Comparison of ENCODE assay signal across 13 cellular contexts in genomic region chr2:73020657-73021370, GRCh38. TPM values are rescaled to one million over a fixed set of nuclear protein-coding genes. Genes with fewer than 3 reads are reported as not detected.
DNase-seq lines count a peak whose midpoint lies in the region; ATAC-seq and TF ChIP-seq lines count a peak whose summit lies in the region.
"Had no signal": no experiment of that assay in that cellular context is flagged by ENCODE, and none has a peak within 500 bp of the region (broad histone marks: within the 10 kb centered on the region; RNA-seq: fewer than 3 reads in every experiment).

No MANE protein-coding gene starts in this region.

- DNase-seq in ELF-1 (ENCODE audit: low read depth, low spot score), result peak; percentile 38
- peak; percentile 46 for DNase-seq in SK-N-SH
- DNase-seq in fibroblast of the aortic adventitia (ENCODE audit: low read depth), result peak; percentile 80
- peak; percentile 71 for DNase-seq in skeletal muscle cell (ENCODE audit: low read depth)
- no peak for DNase-seq in NCI-H187 (lab: John Stamatoyannopoulos, UW)
- DNase-seq: activated CD4-positive, CD25-positive, alpha-beta regulatory T cell treated with anti-CD3 and anti-CD28 coated beads, Interleukin-2, amount 50 U/mL, for 72 hours; activated naive CD8-positive, alpha-beta T cell treated with anti-CD3 and anti-CD28 coated beads for 36 hours; foreskin keratinocyte; NCI-H2081 treated with DMSO at 0.1 percent for 48 hours; stimulated activated CD4-positive, alpha-beta T cell treated with anti-CD3 and anti-CD28 coated beads, Interleukin-12 subunit alpha, Interleukin-12 subunit beta, amount 100 ng/mL, for 4 hours had no signal

- H3K4me3 ChIP-seq in SK-N-SH (ENCODE audit: low read depth in 2 of 2, low read length in 1 of 2) (no peak overlapping the region), fibroblast of the aortic adventitia (ENCODE audit: low read depth, low read length) (no peak overlapping the region), skeletal muscle cell (ENCODE audit: low read depth, low read length) (no peak overlapping the region)

- H4K20me1 ChIP-seq in SK-N-SH (ENCODE audit: insufficient read depth), result no peaks in the 10 kb centered on the region

- WGBS in SK-N-SH (ENCODE audit: low lambda C conversion rate), result 76% methylated on average over 7 of the region's 12 CpGs

- H3K79me2 ChIP-seq in SK-N-SH (ENCODE audit: insufficient read depth), result no peaks in the 10 kb centered on the region

- TF ChIP-seq RAD21 in SK-N-SH (IDR thresholded peaks at IDR 0.05; ENCODE audit: low read length), result no peak

- ATAC-seq in GM18861 (IDR thresholded peaks at IDR 0.05; ENCODE audit: unreplicated experiment) (no peak), GM18517 (IDR thresholded peaks at IDR 0.05; ENCODE audit: unreplicated experiment) (no peak), HG02884 (IDR thresholded peaks at IDR 0.05; ENCODE audit: unreplicated experiment) (no peak)
- ATAC-seq: foreskin keratinocyte had no signal

- peak overlapping the region in 1 of 2 experiments; percentile 37; a peak in 2 of 4 replicates for H3K27ac ChIP-seq in SK-N-SH (ENCODE audit: low read depth in 2 of 2, low read length in 1 of 2)
- H3K27ac ChIP-seq: foreskin keratinocyte had no signal

- peaks cover 3 to 5% of the 10 kb centered on the region in 2 experiments for H3K36me3 ChIP-seq in SK-N-SH (replicated peaks in 1 of 2; ENCODE audit: control insufficient read depth in 1 of 2, insufficient read depth in 2 of 2, low read length in 1 of 2)

- H3K27me3 ChIP-seq in SK-N-SH (ENCODE audit: insufficient read depth), result no peaks in the 10 kb centered on the region
- H3K27me3 ChIP-seq: foreskin keratinocyte had no signal

- H3K4me2 ChIP-seq in SK-N-SH, result peak overlapping the region; percentile 24

- CTCF ChIA-PET in SK-N-SH (lab: Yijun Ruan, JAX), result interaction anchor here (0.8 to 1.0 kb wide), 2 partner anchors 11 to 27 kb away, joined by 3 read pairs; no protein-coding TSS in a partner anchor

- H3K9me2 ChIP-seq in SK-N-SH, result no peaks in the 10 kb centered on the region

- H3F3A ChIP-seq in SK-N-SH (replicated peaks; ENCODE audit: insufficient read depth), result peaks cover 3% of the 10 kb centered on the region

- H3K9ac ChIP-seq in SK-N-SH, result no peak overlapping the region

- POLR2A ChIA-PET in SK-N-SH (lab: Yijun Ruan, JAX), result no interaction called here

- H3K9me3 ChIP-seq in SK-N-SH, result no peaks in the 10 kb centered on the region

- no peak for TF ChIP-seq EP300 in SK-N-SH (IDR thresholded peaks at IDR 0.05; ENCODE audit: borderline replicate concordance in 1 of 2, low read depth in 1 of 2, low read length in 1 of 2)

- H2AFZ ChIP-seq in SK-N-SH (ENCODE audit: low read depth), result no peak overlapping the region

- H3K4me1 ChIP-seq in SK-N-SH (ENCODE audit: control insufficient read depth in 1 of 2, insufficient read depth in 2 of 2, low read depth in 1 of 2, low read length in 1 of 2), result peaks cover 0 to 12% of the 10 kb centered on the region in 2 experiments; a peak in 2 of 4 replicates
- H3K4me1 ChIP-seq: foreskin keratinocyte had no signal

- TF ChIP-seq CTCF in SK-N-SH (IDR thresholded peaks at IDR 0.05) (no peak), fibroblast of the aortic adventitia (IDR thresholded peaks at IDR 0.05; ENCODE audit: insufficient read depth, low read length) (no peak)

TF ChIP-seq in SK-N-SH, 30 proteins besides CTCF, POLR2A, EP300 and RAD21:
- TF ChIP-seq SMC3 (IDR thresholded peaks at IDR 0.05; ENCODE audit: low read depth, low read length), result no peak
- peak; percentile 40; the same call in 1 of the 2 replicates for TF ChIP-seq GATA2 (CRISPR knock-in tag; IDR thresholded peaks at IDR 0.05)

RNA-seq across cellular contexts. Expression of gene SFXN5, which starts 50.7 kb away (rescaled TPM):
- polyA plus RNA-seq in SK-N-SH (2012; rRNA removed), result 9.9 and 11.0 TPM in 2 replicates
- 4.5 and 6.4 TPM in 2 replicates for polyA plus RNA-seq in SK-N-SH (2012; cell fraction: cytosol; rRNA removed)
- polyA plus RNA-seq in SK-N-SH (2012; cell fraction: nucleus; rRNA removed), result 36.2 and 48.1 TPM in 2 replicates
- 18.0 and 19.0 TPM in 2 replicates for total RNA-seq in fibroblast of the aortic adventitia (ENCODE audit: low replicate concordance)

Comparison
In these comparisons a context has a peak if more than half of its experiments do, and no peak if none do; other contexts are left out.
1. DNase-seq: peak in ELF-1 (single experiment), SK-N-SH (single experiment), fibroblast of the aortic adventitia (single experiment) and skeletal muscle cell (single experiment); none in NCI-H187 (0 of 2).